ENCODE assay signal across 17 cellular contexts in the genomic region with DNA sequence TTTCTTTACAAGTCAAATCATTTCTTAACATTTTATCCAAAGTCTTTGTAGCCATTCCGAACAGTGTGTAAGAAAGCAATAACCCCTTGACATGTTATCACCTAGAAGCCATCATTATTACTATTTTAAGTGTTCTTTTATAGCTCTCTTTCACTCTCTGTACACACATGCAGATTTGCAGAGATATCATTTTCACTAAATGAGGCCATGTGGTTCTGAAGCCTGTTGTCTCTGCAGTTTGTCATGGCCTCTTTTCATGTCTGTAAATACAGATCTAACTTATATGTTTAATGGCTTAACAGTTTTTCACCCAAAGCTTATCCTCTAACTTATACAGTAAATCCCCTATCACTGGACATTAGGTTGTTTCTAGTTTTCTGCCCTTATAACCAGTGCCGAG.
DNase-seq lines count a peak whose midpoint lies in the region; TF ChIP-seq lines count a peak whose summit lies in the region.
"Had no signal": no experiment of that assay in that cellular context is flagged by ENCODE, and none has a peak within 500 bp of the region (broad histone marks: within the 10 kb centered on the region; RNA-seq: fewer than 3 reads in every experiment).

No MANE protein-coding gene starts in this region.

- WGBS in SK-N-SH (ENCODE audit: low lambda C conversion rate), result 4% methylated on average over 2 of the region's 2 CpGs
- WGBS in suprapubic skin, result 59% methylated on average over 2 of the region's 2 CpGs
- WGBS in esophagus muscularis mucosa, result 78% methylated on average over 2 of the region's 2 CpGs

- H4K20me1 ChIP-seq in SK-N-SH (ENCODE audit: insufficient read depth), result no peaks in the 10 kb centered on the region

- DNase-seq in NCI-H1092 treated with DMSO at 0.1 percent for 48 hours (lab: John Stamatoyannopoulos, UW), result peak; percentile 29
- DNase-seq in NCI-H1092 (lab: John Stamatoyannopoulos, UW), result no peak
- DNase-seq in NCI-H748 (lab: John Stamatoyannopoulos, UW; ENCODE audit: unreplicated experiment), result peak; percentile 10
- no peak for DNase-seq in NCI-H748 treated with DMSO at 0.1 percent for 48 hours (lab: John Stamatoyannopoulos, UW)
- peak; percentile 42 for DNase-seq in SK-N-SH
- no peak for DNase-seq in suprapubic skin (ENCODE audit: low spot score in 2 of 2)
- no peak for DNase-seq in NCI-H526 treated with DMSO at 0.1 percent for 48 hours (lab: John Stamatoyannopoulos, UW)
- DNase-seq in esophagus muscularis mucosa (ENCODE audit: extremely low spot score), result no peak
- DNase-seq: AML-193; Caco-2; CD4-positive, alpha-beta T cell; GM23248 had no signal

- no peak overlapping the region for H2AFZ ChIP-seq in SK-N-SH (ENCODE audit: low read depth)
- H2AFZ ChIP-seq: GM23248 had no signal

- no peaks in the 10 kb centered on the region for H3K79me2 ChIP-seq in SK-N-SH (ENCODE audit: insufficient read depth)

- H3K9ac ChIP-seq in SK-N-SH, result no peak overlapping the region
- H3K9ac ChIP-seq: GM23248 had no signal

- CTCF ChIA-PET in SK-N-SH (lab: Yijun Ruan, JAX), result interaction anchor here (0.5 to 2.0 kb wide), 6 partner anchors 9 to 363 kb away, joined by 3 to 7 read pairs (median 3); no protein-coding TSS in a partner anchor

- no peak overlapping the region for H3K4me2 ChIP-seq in SK-N-SH
- H3K4me2 ChIP-seq: A549 had no signal

- no peaks in the 10 kb centered on the region for H3K9me3 ChIP-seq in SK-N-SH
- H3K9me3 ChIP-seq in suprapubic skin, result no peaks in the 10 kb centered on the region
- H3K9me3 ChIP-seq in esophagus muscularis mucosa, result no peaks in the 10 kb centered on the region
- H3K9me3 ChIP-seq: A549, Caco-2, HAP-1 had no signal

- H3K9me2 ChIP-seq in SK-N-SH, result no peaks in the 10 kb centered on the region

- H3K27ac ChIP-seq in SK-N-SH (ENCODE audit: low read depth in 2 of 2, low read length in 1 of 2) (peak overlapping the region in 1 of 2 experiments; percentile 89; a peak in 2 of 4 replicates), suprapubic skin (no peak overlapping the region), esophagus muscularis mucosa (replicated peaks in 1 of 4) (no peak overlapping the region)
- H3K27ac ChIP-seq: 22Rv1, A549, C4-2B, GM23248, HL-60 had no signal

- TF ChIP-seq CTCF in SK-N-SH (IDR thresholded peaks at IDR 0.05) (no peak), suprapubic skin (IDR thresholded peaks at IDR 0.05) (no peak), esophagus muscularis mucosa (IDR thresholded peaks at IDR 0.05) (no peak)

- peak in 1 of 2 experiments; percentile 78; a peak in 1 of 4 replicates for TF ChIP-seq EP300 in SK-N-SH (IDR thresholded peaks at IDR 0.05; ENCODE audit: borderline replicate concordance in 1 of 2, low read depth in 1 of 2, low read length in 1 of 2)
- no peak for TF ChIP-seq EP300 in suprapubic skin (IDR thresholded peaks at IDR 0.05)
- no peak for TF ChIP-seq EP300 in esophagus muscularis mucosa (IDR thresholded peaks at IDR 0.05)

- H3K27me3 ChIP-seq in SK-N-SH (ENCODE audit: insufficient read depth), result no peaks in the 10 kb centered on the region
- peaks cover 34% of the 10 kb centered on the region for H3K27me3 ChIP-seq in suprapubic skin
- peaks cover 0 to 29% (median under 1%) of the 10 kb centered on the region in 4 donors for H3K27me3 ChIP-seq in esophagus muscularis mucosa

- TF ChIP-seq POLR2A in suprapubic skin (IDR thresholded peaks at IDR 0.05) (no peak), esophagus muscularis mucosa (IDR thresholded peaks at IDR 0.05; ENCODE audit: low read depth) (no peak)

- POLR2A ChIA-PET in SK-N-SH (lab: Yijun Ruan, JAX), result interaction anchor here (0.5 to 0.6 kb wide), 2 partner anchors 15 to 260 kb away, joined by 3 read pairs; partner anchors contain the start of gene SEZ6L

- peaks cover 0 to 33% of the 10 kb centered on the region in 2 experiments; a peak in 2 of 4 replicates for H3K4me1 ChIP-seq in SK-N-SH (ENCODE audit: control insufficient read depth in 1 of 2, insufficient read depth in 2 of 2, low read depth in 1 of 2, low read length in 1 of 2)
- H3K4me1 ChIP-seq in suprapubic skin, result no peaks in the 10 kb centered on the region
- H3K4me1 ChIP-seq in esophagus muscularis mucosa, result no peaks in the 10 kb centered on the region
- H3K4me1 ChIP-seq: A549, Caco-2, HAP-1 had no signal

- H3K4me3 ChIP-seq in SK-N-SH (ENCODE audit: low read depth in 2 of 2, low read length in 1 of 2), result no peak overlapping the region
- no peak overlapping the region for H3K4me3 ChIP-seq in suprapubic skin
- no peak overlapping the region for H3K4me3 ChIP-seq in esophagus muscularis mucosa
- H3K4me3 ChIP-seq: A549, GM23248, HAP-1 had no signal

- intact Hi-C loops in esophagus muscularis mucosa (cut with DNase I), result no loop called here

- H3F3A ChIP-seq in SK-N-SH (replicated peaks; ENCODE audit: insufficient read depth), result no peaks in the 10 kb centered on the region

- H3K36me3 ChIP-seq in SK-N-SH (replicated peaks in 1 of 2; ENCODE audit: control insufficient read depth in 1 of 2, insufficient read depth in 2 of 2, low read length in 1 of 2), result no peaks in the 10 kb centered on the region
- H3K36me3 ChIP-seq in suprapubic skin, result no peaks in the 10 kb centered on the region
- H3K36me3 ChIP-seq in esophagus muscularis mucosa, result peaks cover 0 to 52% (median 0%) of the 10 kb centered on the region in 4 donors
- H3K36me3 ChIP-seq: HAP-1 had no signal

- TF ChIP-seq RAD21 in SK-N-SH (IDR thresholded peaks at IDR 0.05; ENCODE audit: low read length), result no peak

TF ChIP-seq in SK-N-SH, 30 proteins besides CTCF, POLR2A, EP300 and RAD21:
- TF ChIP-seq NRF1 (IDR thresholded peaks at IDR 0.05; ENCODE audit: low read depth, low read length) (no peak), MXI1 (IDR thresholded peaks at IDR 0.05; ENCODE audit: low read depth, low read length) (peak; percentile 68; the same call in 1 of the 2 replicates), TEAD4 (IDR thresholded peaks at IDR 0.05; ENCODE audit: borderline replicate concordance, insufficient read depth) (no peak), RCOR1 (IDR thresholded peaks at IDR 0.05; ENCODE audit: low read length) (peak; percentile 34; the same call in 1 of the 2 replicates), CHD2 (IDR thresholded peaks at IDR 0.05; ENCODE audit: low read length, partially characterized antibody) (peak; percentile 34), GATA2 (CRISPR knock-in tag; IDR thresholded peaks at IDR 0.05) (peak; percentile 85), FOXJ3 (CRISPR knock-in tag; IDR thresholded peaks at IDR 0.05) (peak; percentile 65; the same call in 1 of the 2 replicates), JUND (IDR thresholded peaks at IDR 0.05) (no peak)

Comparison
In these comparisons a context has a peak if more than half of its experiments do, and no peak if none do; other contexts are left out.
1. DNase-seq: peak in NCI-H1092 treated with DMSO at 0.1 percent for 48 hours (single experiment), NCI-H748 (single experiment) and SK-N-SH (single experiment); none in NCI-H1092 (single experiment), NCI-H748 treated with DMSO at 0.1 percent for 48 hours (single experiment), suprapubic skin (0 of 2), NCI-H526 treated with DMSO at 0.1 percent for 48 hours (single experiment) and esophagus muscularis mucosa (single experiment).